1 cellular context compared by ENCODE assay signal in the genomic region with DNA sequence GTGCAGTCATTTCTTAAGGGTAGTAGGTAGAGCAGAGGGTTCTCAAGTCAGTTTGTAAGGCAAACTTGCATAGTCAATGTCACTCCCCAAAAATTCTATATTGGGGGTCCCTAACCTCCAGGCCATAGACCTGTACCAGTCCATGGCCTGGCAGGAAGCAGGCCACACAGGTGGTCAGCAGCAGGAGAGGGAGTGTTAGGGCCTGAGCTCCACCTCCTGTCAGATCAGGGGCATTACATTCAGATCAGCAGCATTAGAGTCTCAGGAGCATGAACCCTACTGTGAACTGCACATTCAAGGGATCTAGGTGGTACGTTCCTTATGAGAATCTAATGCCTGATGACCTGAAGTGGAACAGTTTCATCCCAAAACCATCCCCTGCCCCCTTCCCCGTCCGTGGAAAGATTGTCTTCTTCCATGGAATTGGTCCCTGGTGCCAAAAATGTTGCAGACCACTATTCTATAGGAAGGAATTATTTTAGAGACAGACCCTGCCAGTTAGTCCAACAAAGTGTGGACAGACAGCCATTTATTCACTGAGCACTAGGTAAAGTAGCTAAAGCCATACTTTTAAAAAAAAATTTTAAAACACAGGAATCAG.
TF ChIP-seq lines count a peak whose summit lies in the region.

No MANE protein-coding gene starts in this region.

TF ChIP-seq in K562, 482 proteins besides CTCF, POLR2A, EP300 and RAD21 (continued from another document):
- TF ChIP-seq ZNF449 (CRISPR knock-in tag; IDR thresholded peaks at IDR 0.05) (no peak), ZC3H11A (IDR thresholded peaks at IDR 0.05; ENCODE audit: low read depth, low read length) (0 out of 2 replicates have a peak, but pooled peaks have one; percentile 28), DEAF1 (CRISPR knock-in tag; IDR thresholded peaks at IDR 0.05) (peak; percentile 44; the same call in 1 of the 2 replicates), JUND (IDR thresholded peaks at IDR 0.05; ENCODE audit: borderline replicate concordance, low read depth, low read length) (peak; percentile 30; the same call in 1 of the 2 replicates), JUND (tag; IDR thresholded peaks at IDR 0.05; ENCODE audit: borderline replicate concordance, low read depth, low read length) (no peak), FUS (optimal IDR thresholded peaks at IDR 0.05; ENCODE audit: low read depth, low read length) (no peak), CTCFL (IDR thresholded peaks at IDR 0.05; ENCODE audit: borderline replicate concordance, insufficient read depth, low read depth, low read length, poor library complexity, severe bottlenecking) (no peak)
- TF ChIP-seq, protein P1, sequence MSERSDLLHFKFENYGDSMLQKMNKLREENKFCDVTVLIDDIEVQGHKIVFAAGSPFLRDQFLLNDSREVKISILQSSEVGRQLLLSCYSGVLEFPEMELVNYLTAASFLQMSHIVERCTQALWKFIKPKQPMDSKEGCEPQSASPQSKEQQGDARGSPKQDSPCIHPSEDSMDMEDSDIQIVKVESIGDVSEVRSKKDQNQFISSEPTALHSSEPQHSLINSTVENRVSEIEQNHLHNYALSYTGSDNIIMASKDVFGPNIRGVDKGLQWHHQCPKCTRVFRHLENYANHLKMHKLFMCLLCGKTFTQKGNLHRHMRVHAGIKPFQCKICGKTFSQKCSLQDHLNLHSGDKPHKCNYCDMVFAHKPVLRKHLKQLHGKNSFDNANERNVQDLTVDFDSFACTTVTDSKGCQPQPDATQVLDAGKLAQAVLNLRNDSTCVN (CRISPR knock-in tag; IDR thresholded peaks at IDR 0.05): no peak
